In genomic region chr4:81712714-81713113, GRCh38 we compare ENCODE assay signal across 10 cellular contexts.
"Had no signal": no experiment of that assay in that cellular context is flagged by ENCODE, and none has a peak within 500 bp of the region (broad histone marks: within the 10 kb centered on the region; RNA-seq: fewer than 3 reads in every experiment).

No MANE protein-coding gene starts in this region.

- H3K9me3 ChIP-seq: HAP-1 had no signal

- H3K9ac ChIP-seq: GM23248 had no signal

- DNase-seq: GM23248, GOT3, H7, HFFc6, KBM-7 had no signal

- H2AFZ ChIP-seq: GM23248 had no signal

- ATAC-seq: HCT116, HepG2 had no signal

- H3K4me3 ChIP-seq: GM23248, HAP-1 had no signal

- H3K36me3 ChIP-seq: HAP-1 had no signal

- H3K27ac ChIP-seq: GM23248, HL-60 had no signal

- H3K27ac Mint-ChIP-seq: HFFc6, IgD-negative memory B cell had no signal

- H3K4me3 Mint-ChIP-seq: HFFc6 had no signal
